Comparison of ENCODE assay signal across 8 cellular contexts in genomic region chr4:16225996-16226815, GRCh38. TPM values are rescaled to one million over a fixed set of nuclear protein-coding genes. Genes with fewer than 3 reads are reported as not detected.
A peak's percentile ranks its signal among the peaks of the same experiment; 100 is the strongest.
DNase-seq lines count a peak whose midpoint lies in the region; ATAC-seq and TF ChIP-seq lines count a peak whose summit lies in the region.

Gene TAPT1 (minus strand): TSS chr4:16226471. CDS start chr4:16226457, 14 bp downstream.

- H3K4me3 ChIP-seq in foreskin fibroblast (ENCODE audit: low read depth in 1 of 2, low read length in 2 of 2), result peak within 1 kb of the TSS; percentile 92 to 94

- H3K4me3 Mint-ChIP-seq in neural crest cell, result peak within 1 kb of the TSS; percentile 97

- DNase-seq in COLO668 (lab: John Stamatoyannopoulos, UW; ENCODE audit: unreplicated experiment) (peak; percentile 83), RWPE1 (ENCODE audit: low spot score) (peak; percentile 44), activated gamma-delta T cell treated with Interleukin-2 at 50 U/mL for 16 hours (peak; percentile 69), foreskin fibroblast (peak; percentile 58 to 89), neural crest cell (ENCODE audit: low read depth, low spot score) (peak; percentile 64), stromal cell of bone marrow (ENCODE audit: low read depth) (peak; percentile 49)

- H3K36me3 Mint-ChIP-seq in neural crest cell (ENCODE audit: low read depth), result no peaks in the 10 kb centered on the region

- no peaks in the 10 kb centered on the region for H3K27me3 Mint-ChIP-seq in neural crest cell (ENCODE audit: low read depth)

- CTCF ChIA-PET in RWPE1 (lab: Yijun Ruan, JAX), result interaction anchor here (0.6 kb wide), 1 partner anchor 174 kb away, joined by 3 read pairs; no protein-coding TSS in a partner anchor

- TF ChIP-seq CTCF in RWPE1 (conservative IDR thresholded peaks at IDR 0.05; ENCODE audit: low read depth) (no peak), foreskin fibroblast (IDR thresholded peaks at IDR 0.05; ENCODE audit: low read depth, low read length) (no peak), neural crest cell (conservative IDR thresholded peaks at IDR 0.05) (no peak)

- H3K4me1 Mint-ChIP-seq in neural crest cell, result peaks cover 41% of the 10 kb centered on the region

- H3K27ac Mint-ChIP-seq in neural crest cell (ENCODE audit: unreplicated experiment), result peak within 1 kb of the TSS; percentile 99

- peak; percentile 70 for ATAC-seq in GM19438 (IDR thresholded peaks at IDR 0.05; ENCODE audit: low read depth, unreplicated experiment)
- peak; percentile 41 for ATAC-seq in HG03558 (IDR thresholded peaks at IDR 0.05; ENCODE audit: extremely low read depth, unreplicated experiment)

- POLR2A ChIA-PET in RWPE1 (lab: Yijun Ruan, JAX; ENCODE audit: low non-redundant PET), result no interaction called here

- no peaks in the 10 kb centered on the region for H3K9me3 Mint-ChIP-seq in neural crest cell

- peak within 1 kb of the TSS; percentile 92 for H3K27ac ChIP-seq in RWPE1

RNA-seq across cellular contexts. Expression of gene TAPT1, which starts in this region (rescaled TPM):
- 18.1 and 23.6 TPM in 2 replicates for total RNA-seq in neural crest cell

Comparison
In these comparisons a context has a peak if more than half of its experiments do, and no peak if none do; other contexts are left out.
1. Peak in every context shown above with its lines: DNase-seq, ATAC-seq, H3K4me3 ChIP-seq and H3K27ac ChIP-seq.